In genomic region chr3:151082880-151083838, GRCh38 we compare ENCODE assay signal across 22 cellular contexts. TPM values are rescaled to one million over a fixed set of nuclear protein-coding genes. Genes with fewer than 3 reads are reported as not detected.
DNase-seq lines count a peak whose midpoint lies in the region; FAIRE-seq and TF ChIP-seq lines count a peak whose summit lies in the region.
"Had no signal": no experiment of that assay in that cellular context is flagged by ENCODE, and none has a peak within 500 bp of the region (broad histone marks: within the 10 kb centered on the region; RNA-seq: fewer than 3 reads in every experiment).

No MANE protein-coding gene starts in this region.

- H3K36me3 Mint-ChIP-seq in nephron progenitor cell (ENCODE audit: low read depth), result no peaks in the 10 kb centered on the region

- H3K4me1 ChIP-seq in HEK293 (ENCODE audit: control insufficient read depth, insufficient read depth, low read length) (no peaks in the 10 kb centered on the region), OCI-LY7 (ENCODE audit: insufficient read depth, low read length, poor library complexity, severe bottlenecking) (peaks cover 18% of the 10 kb centered on the region), H1 (replicated peaks in 1 of 4; ENCODE audit: control insufficient read depth in 3 of 4, insufficient read depth in 4 of 4, low read length in 3 of 4) (peaks cover 2 to 17% (median 5%) of the 10 kb centered on the region in 4 experiments; a peak in 6 of 7 replicates), kidney (ENCODE audit: control insufficient read depth in 1 of 2, insufficient read depth in 1 of 2, low read depth in 1 of 2, low read length in 2 of 2) (no peaks in the 10 kb centered on the region)

- H3K23ac ChIP-seq in H1 (ENCODE audit: insufficient read length), result no peak overlapping the region

- H4K91ac ChIP-seq in H1 (replicated peaks; ENCODE audit: insufficient read length, low read length), result no peak overlapping the region

- no peak for TF ChIP-seq RAD21 in H1 (IDR thresholded peaks at IDR 0.05 in 1 of 2, conservative IDR thresholded peaks at IDR 0.05 in 1 of 2; ENCODE audit: low read depth in 2 of 2, low read length in 2 of 2)

- no peaks in the 10 kb centered on the region for H3K9me3 Mint-ChIP-seq in nephron progenitor cell
- H3K9me3 Mint-ChIP-seq: HFFc6 had no signal

- POLR2A ChIA-PET in HEK293 (lab: Yijun Ruan, JAX), result interaction anchor here (1.2 kb wide), 1 partner anchor 320 kb away, joined by 3 read pairs; the partner anchor contains the start of gene SIAH2
- POLR2A ChIA-PET in OCI-LY7 (lab: Charles Lee), result interaction anchor here (0.6 to 1.8 kb wide), 6 partner anchors 15 to 1892 kb away, joined by 3 to 8 read pairs (median 3); no protein-coding TSS in a partner anchor
- POLR2A ChIA-PET in H1 (lab: Charles Lee; ENCODE audit: partially characterized antibody), result interaction anchor here (0.7 to 3.8 kb wide), 4 partner anchors 9 to 70 kb away, joined by 3 to 19 read pairs (median 4); no protein-coding TSS in a partner anchor

- no peak overlapping the region; the same call in 1 of the 2 replicates for H2BK12ac ChIP-seq in H1 (ENCODE audit: low read depth, low read length)

- WGBS in H1 (ENCODE audit: extremely low coverage in 1 of 2, insufficient coverage in 1 of 2, insufficient read length in 1 of 2, insufficient replicate concordance in 2 of 2, low coverage in 1 of 2, low lambda C conversion rate in 2 of 2, missing lambda C conversion rate in 1 of 2), 2 experiments, result 51% methylated on average over 5 of the region's 5 CpGs; no CpG with 5 or more reads in 1 of the 2 experiments

- peak overlapping the region; percentile 37 for H3K4me3 Mint-ChIP-seq in nephron progenitor cell
- H3K4me3 Mint-ChIP-seq: HFFc6 had no signal

- peaks cover 22% of the 10 kb centered on the region for H3K4me1 Mint-ChIP-seq in nephron progenitor cell

- H3K27ac ChIP-seq in HEK293 (ENCODE audit: extremely low read depth, low read depth, low read length) (no peak overlapping the region), OCI-LY7 (ENCODE audit: low read depth, low read length, poor library complexity, severe bottlenecking) (no peak overlapping the region), H1 (ENCODE audit: low read depth, low read length) (no peak overlapping the region), brain microvascular endothelial cell (no peak overlapping the region), kidney (ENCODE audit: low read depth in 2 of 2, low read length in 2 of 2) (no peak overlapping the region)

- no peak overlapping the region for H2AK5ac ChIP-seq in H1 (ENCODE audit: low read depth, low read length)

- H3K9me3 ChIP-seq in HEK293 (ENCODE audit: control insufficient read depth, insufficient read depth, low read depth, low read length) (no peaks in the 10 kb centered on the region), OCI-LY7 (ENCODE audit: low read length) (no peaks in the 10 kb centered on the region), H1 (ENCODE audit: insufficient read depth in 2 of 2, low read depth in 1 of 2, low read length in 1 of 2) (no peaks in the 10 kb centered on the region; a peak in 1 of 4 replicates), kidney (ENCODE audit: control insufficient read depth in 1 of 2, low read length in 2 of 2) (no peaks in the 10 kb centered on the region)

- H2BK20ac ChIP-seq in H1 (ENCODE audit: low read length), result 0 out of 2 replicates have a peak overlapping the region, but pooled peaks have one; percentile 51

- H3K9ac ChIP-seq in H1 (replicated peaks in 1 of 4; ENCODE audit: extremely low read depth in 1 of 4, low read depth in 3 of 4, low read length in 3 of 4), result no peak overlapping the region
- no peak overlapping the region for H3K9ac ChIP-seq in kidney (ENCODE audit: low read length in 2 of 2)

- H3K79me1 ChIP-seq in H1 (ENCODE audit: low read depth, low read length), result no peaks in the 10 kb centered on the region

- no peak overlapping the region for H2BK120ac ChIP-seq in H1 (replicated peaks; ENCODE audit: low read depth, low read length)

- CTCF ChIA-PET in HEK293 (lab: Yijun Ruan, JAX), result interaction anchor here (1.3 kb wide), 1 partner anchor 17 kb away, joined by 3 read pairs; no protein-coding TSS in a partner anchor
- CTCF ChIA-PET in OCI-LY7 (lab: Charles Lee; ENCODE audit: unreplicated experiment), result no interaction called here
- CTCF ChIA-PET in H1 (lab: Charles Lee; ENCODE audit: partially characterized antibody), result interaction anchor here (0.6 to 5.8 kb wide), 15 partner anchors 8 to 295 kb away, joined by 3 to 78 read pairs (median 3); no protein-coding TSS in a partner anchor

- TF ChIP-seq CTCF in HEK293 (tag by site-specific recombination; IDR thresholded peaks at IDR 0.05), result no peak
- no peak for TF ChIP-seq CTCF in OCI-LY7 (conservative IDR thresholded peaks at IDR 0.05; ENCODE audit: low read length)
- TF ChIP-seq CTCF in H1 (IDR thresholded peaks at IDR 0.05; ENCODE audit: control extremely low read depth in 1 of 3, insufficient read depth in 1 of 3, low read depth in 1 of 3, low read length in 3 of 3), result no peak
- TF ChIP-seq CTCF in nephron progenitor cell (IDR thresholded peaks at IDR 0.05), result no peak
- TF ChIP-seq CTCF in brain microvascular endothelial cell (IDR thresholded peaks at IDR 0.05; ENCODE audit: low read depth, low read length, missing control alignments), result no peak
- no peak for TF ChIP-seq CTCF in kidney (IDR thresholded peaks at IDR 0.05; ENCODE audit: borderline replicate concordance, extremely low read depth, insufficient read depth)

- no peak overlapping the region for H3K14ac ChIP-seq in H1 (ENCODE audit: insufficient read length)

- no peak overlapping the region for H3K56ac ChIP-seq in H1 (replicated peaks; ENCODE audit: insufficient read length, low read depth, low read length)

- H4K8ac ChIP-seq in H1 (ENCODE audit: extremely low read depth, insufficient read depth, low read length), result no peak overlapping the region

- H3K23me2 ChIP-seq in H1 (ENCODE audit: low read depth, low read length), result peaks cover 5% of the 10 kb centered on the region

- H2AFZ ChIP-seq in OCI-LY7 (ENCODE audit: low read length) (no peak overlapping the region), H1 (ENCODE audit: low read length) (no peak overlapping the region)

- peaks cover 17% of the 10 kb centered on the region for H3K27me3 Mint-ChIP-seq in nephron progenitor cell (ENCODE audit: low read depth, poor library complexity)

- H3K27ac Mint-ChIP-seq in nephron progenitor cell, result no peak overlapping the region
- H3K27ac Mint-ChIP-seq: CD14-positive monocyte, HFFc6 had no signal

- DNase-seq in OCI-LY7 (ENCODE audit: low spot score), result peak; percentile 9
- DNase-seq in H1 (ENCODE audit: low read depth in 1 of 2, low spot score in 2 of 2), result no peak
- DNase-seq in nephron progenitor cell, result no peak
- DNase-seq in brain microvascular endothelial cell, result no peak
- DNase-seq in kidney, result no peak
- no peak for DNase-seq in NCI-H1417 treated with DMSO at 0.1 percent for 48 hours (lab: John Stamatoyannopoulos, UW)
- DNase-seq in NCI-H1092 treated with DMSO at 0.1 percent for 48 hours (lab: John Stamatoyannopoulos, UW), result no peak
- DNase-seq: ACHN, AML-193, COR-L47, DMS153, HFFc6, NCI-H1105 treated with DMSO at 0.1 percent for 48 hours, NCI-H2029 treated with DMSO at 0.1 percent for 48 hours, NCI-H2227 treated with DMSO at 0.1 percent for 48 hours, NCI-H524, OCI-M1, SIG-M5 had no signal

- H3K4ac ChIP-seq in H1 (replicated peaks; ENCODE audit: insufficient read length, low read depth, low read length), result no peak overlapping the region

- 0 out of 2 replicates have a peak overlapping the region, but pooled peaks have one; percentile 83 for H2BK15ac ChIP-seq in H1 (ENCODE audit: low read length)

- no peak overlapping the region for H2BK5ac ChIP-seq in H1 (ENCODE audit: low read depth, low read length)

- H3K18ac ChIP-seq in H1 (ENCODE audit: extremely low read depth, low read length), result no peak overlapping the region

- no peak overlapping the region for H3K4me2 ChIP-seq in OCI-LY7 (ENCODE audit: low read length)
- no peak overlapping the region for H3K4me2 ChIP-seq in H1 (ENCODE audit: insufficient read depth in 1 of 2, low read depth in 2 of 2, low read length in 2 of 2)

- peaks cover 2 to 7% (median 5%) of the 10 kb centered on the region in 4 experiments; a peak in 5 of 7 replicates for H3K27me3 ChIP-seq in H1 (replicated peaks in 1 of 4; ENCODE audit: control insufficient read depth in 3 of 4, extremely low read depth in 1 of 4, insufficient read depth in 3 of 4, low read length in 3 of 4)
- peaks cover 2% of the 10 kb centered on the region for H3K27me3 ChIP-seq in brain microvascular endothelial cell (replicated peaks)

- no peak for TF ChIP-seq EP300 in H1 (IDR thresholded peaks at IDR 0.05; ENCODE audit: borderline replicate concordance in 1 of 2, low read depth in 2 of 2, low read length in 2 of 2)

- H3K4me3 ChIP-seq in HEK293 (ENCODE audit: low read depth, low read length), result no peak overlapping the region
- no peak overlapping the region for H3K4me3 ChIP-seq in OCI-LY7 (ENCODE audit: low read depth, low read length, poor library complexity, severe bottlenecking)
- H3K4me3 ChIP-seq in H1 (ENCODE audit: extremely low read depth in 1 of 4, insufficient read depth in 2 of 4, low read depth in 3 of 4, low read length in 4 of 4), result no peak overlapping the region
- H3K4me3 ChIP-seq in brain microvascular endothelial cell (ENCODE audit: low read depth, low read length), result no peak overlapping the region
- H3K4me3 ChIP-seq in kidney (ENCODE audit: low read length in 2 of 2), result no peak overlapping the region

- FAIRE-seq in H1 (lab: Jason Lieb, UNC), result no peak
- FAIRE-seq in kidney (lab: Jason Lieb, UNC), result no peak
- FAIRE-seq: GM12892, HepG2 had no signal

- BruUV-seq in OCI-LY7 (replicated peaks; lab: Mats Ljungman, UMichigan), result no TSS peak

- H3K36me3 ChIP-seq in HEK293 (ENCODE audit: control insufficient read depth in 2 of 2, insufficient read depth in 1 of 2, low read length in 2 of 2) (no peaks in the 10 kb centered on the region), OCI-LY7 (ENCODE audit: insufficient read depth, low read length) (no peaks in the 10 kb centered on the region), H1 (ENCODE audit: control insufficient read depth in 2 of 4, insufficient read depth in 4 of 4, low read length in 3 of 4) (no peaks in the 10 kb centered on the region), brain microvascular endothelial cell (replicated peaks) (no peaks in the 10 kb centered on the region), kidney (ENCODE audit: control insufficient read depth in 1 of 2, insufficient read depth in 2 of 2, low read length in 2 of 2) (no peaks in the 10 kb centered on the region)

- H4K5ac ChIP-seq in H1 (ENCODE audit: insufficient read length, low read depth, low read length), result no peak overlapping the region

- TF ChIP-seq POLR2A in H1 (IDR thresholded peaks at IDR 0.05; ENCODE audit: control extremely low read depth in 1 of 2, low read depth in 2 of 2, low read length in 2 of 2), result no peak

- H4K20me1 ChIP-seq in OCI-LY7 (ENCODE audit: insufficient read depth, low read length), result no peaks in the 10 kb centered on the region
- H4K20me1 ChIP-seq in H1 (replicated peaks in 1 of 2; ENCODE audit: control insufficient read depth in 1 of 2, insufficient read depth in 2 of 2, low read length in 2 of 2), result peaks cover 0 to 2% of the 10 kb centered on the region in 2 experiments

- in situ Hi-C loops in brain microvascular endothelial cell (cut with HindIII; ENCODE audit: low pct_ligation_motif_present, low sequenced_read_pairs), result no loop called here

- intact Hi-C loops in OCI-LY7 (cut with micrococcal nuclease; ENCODE audit: unreplicated experiment), result loop anchor here (5.0 kb wide), 1 partner anchor 156 kb away; no protein-coding TSS in a partner anchor
- intact Hi-C loops in kidney (cut with DNase I), result no loop called here

- H3K9me2 ChIP-seq in OCI-LY7 (ENCODE audit: insufficient read depth, low read length), result no peaks in the 10 kb centered on the region

- H3K79me2 ChIP-seq in OCI-LY7 (ENCODE audit: insufficient read depth, low read depth, low read length), result peaks cover 11% of the 10 kb centered on the region; the same call in 1 of the 2 replicates
- peaks cover 0 to 11% of the 10 kb centered on the region in 2 experiments; a peak in 2 of 4 replicates for H3K79me2 ChIP-seq in H1 (ENCODE audit: control insufficient read depth in 1 of 2, insufficient read depth in 2 of 2, low read length in 2 of 2)

RNA-seq across cellular contexts. Expression of gene MED12L, which starts 2.3 kb away (rescaled TPM):
- 12.6 and 16.4 TPM in 2 replicates for total RNA-seq in OCI-LY7 (2014; rRNA removed; shearing (Covaris generic))
- total RNA-seq in OCI-LY7 (2022) (32.7 and 33.8 TPM in 2 replicates), kidney (0.82 TPM)
- total RNA-seq in H1 (2021; fragmentation: NEBNext Ultra II Directional; extraction: Animal tissue kit (Norgen Biotek cat#: 25700)), result 24.0 and 26.2 TPM in 2 replicates
- polyA plus RNA-seq in H1 (2011; rRNA removed) (3.6 and 4.3 TPM in 2 replicates), kidney (ENCODE audit: insufficient read depth, low read depth, low replicate concordance) (0.13 TPM)
- polyA plus RNA-seq in H1 (2011; cell fraction: cytosol; rRNA removed), result 3.0 TPM
- 10.0 TPM for polyA plus RNA-seq in H1 (2011; cell fraction: nucleus; rRNA removed)
- 3.0 to 6.3 TPM (median 4.8 TPM) in 4 replicates for polyA plus RNA-seq in H1 (2012, experiment 1 of 2)
- polyA plus RNA-seq in H1 (2012, experiment 2 of 2), result 0.33 TPM
- polyA plus RNA-seq in H1 (2013, experiment 1 of 2), result 4.5 TPM
- polyA plus RNA-seq in H1 (2013, experiment 2 of 2), result 4.4 TPM
- polyA minus RNA-seq in H1 (2011; rRNA and poly(A)+ RNA removed), result 30.1 and 42.0 TPM in 2 replicates
- 17.8 TPM for polyA minus RNA-seq in H1 (2011; cell fraction: cytosol; rRNA and poly(A)+ RNA removed)
- 121 TPM for polyA minus RNA-seq in H1 (2011; cell fraction: nucleus; rRNA and poly(A)+ RNA removed)
